In the genomic region with DNA sequence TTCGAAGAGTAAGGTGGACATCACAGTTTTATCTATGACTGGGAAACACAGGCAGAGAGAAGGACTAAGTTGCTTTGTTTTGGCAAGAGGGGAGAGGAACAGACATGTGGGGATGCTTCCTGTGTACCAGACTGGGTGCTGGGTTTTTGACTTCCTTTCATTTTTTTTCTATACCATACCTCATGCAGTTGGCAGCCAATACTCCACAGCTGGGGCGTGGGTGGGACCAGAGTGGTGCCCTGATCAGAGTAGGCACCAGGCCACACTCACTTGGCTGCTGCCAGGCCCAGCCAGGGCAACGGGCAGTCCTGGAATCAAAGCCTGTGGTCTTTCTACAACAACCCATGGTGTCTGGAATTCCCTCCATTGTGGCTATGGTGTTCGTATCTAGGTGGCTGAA, we compare ENCODE assay signal across 11 cellular contexts. TPM values are rescaled to one million over a fixed set of nuclear protein-coding genes. Genes with fewer than 3 reads are reported as not detected.
DNase-seq lines count a peak whose midpoint lies in the region; ATAC-seq and TF ChIP-seq lines count a peak whose summit lies in the region.
"Had no signal": no experiment of that assay in that cellular context is flagged by ENCODE, and none has a peak within 500 bp of the region (broad histone marks: within the 10 kb centered on the region; RNA-seq: fewer than 3 reads in every experiment).

No MANE protein-coding gene starts in this region.

- no peak for TF ChIP-seq POLR2A in upper lobe of left lung (IDR thresholded peaks at IDR 0.05)

- H3K36me3 ChIP-seq in colonic mucosa (no peaks in the 10 kb centered on the region), upper lobe of left lung (no peaks in the 10 kb centered on the region)

- no peaks in the 10 kb centered on the region for H3K27me3 ChIP-seq in colonic mucosa
- no peaks in the 10 kb centered on the region for H3K27me3 ChIP-seq in upper lobe of left lung

- H3K36me3 Mint-ChIP-seq in activated naive CD8-positive, alpha-beta T cell: peaks cover 2% of the 10 kb centered on the region
- H3K36me3 Mint-ChIP-seq in activated naive CD8-positive, alpha-beta T cell treated with anti-CD3 and anti-CD28 coated beads for 36 hours: peaks cover 6% of the 10 kb centered on the region
- H3K36me3 Mint-ChIP-seq in activated T-helper 1 cell treated with anti-CD3 and anti-CD28 coated beads, Interleukin-12 subunit alpha, Interleukin-12 subunit beta, Interleukin-2, Interleukin-4 antibody, amounts not matched to agents 30 ng/mL and 10 ng/mL and 1 ng/mL, durations not matched to agents 14 hours and 24 hours and 36 hours (ENCODE audit: low read depth): no peaks in the 10 kb centered on the region

- WGBS in upper lobe of left lung, 2 donors: 85 to 86% methylated on average over 4 of the region's 4 CpGs

- H3K27ac ChIP-seq in colonic mucosa (peak overlapping the region; percentile 69), upper lobe of left lung (peak overlapping the region; percentile 75 to 83 (median 80))

- H3K4me1 Mint-ChIP-seq in activated naive CD8-positive, alpha-beta T cell (ENCODE audit: low read depth): peaks cover 46% of the 10 kb centered on the region
- H3K4me1 Mint-ChIP-seq in activated naive CD8-positive, alpha-beta T cell treated with anti-CD3 and anti-CD28 coated beads for 36 hours: peaks cover 33% of the 10 kb centered on the region
- H3K4me1 Mint-ChIP-seq in activated T-helper 1 cell treated with anti-CD3 and anti-CD28 coated beads, Interleukin-12 subunit alpha, Interleukin-12 subunit beta, Interleukin-2, Interleukin-4 antibody, amounts not matched to agents 30 ng/mL and 10 ng/mL and 1 ng/mL, durations not matched to agents 14 hours and 24 hours and 36 hours (ENCODE audit: low read depth): peaks cover 6% of the 10 kb centered on the region

- no peak for DNase-seq in activated naive CD8-positive, alpha-beta T cell treated with anti-CD3 and anti-CD28 coated beads for 36 hours
- no peak for DNase-seq in colonic mucosa
- DNase-seq in mesenteric fat pad (ENCODE audit: low spot score): peak; percentile 84
- no peak for DNase-seq in upper lobe of left lung
- no peak for DNase-seq in NCI-H345 treated with DMSO at 0.1 percent for 48 hours (lab: John Stamatoyannopoulos, UW; ENCODE audit: unreplicated experiment)
- no peak for DNase-seq in activated T-helper 1 cell treated with anti-CD3 and anti-CD28 coated beads, Interleukin-12 subunit alpha, Interleukin-12 subunit beta, Interleukin-2, Interleukin-4 antibody, amounts not matched to agents 30 ng/mL and 10 ng/mL and 1 ng/mL, durations not matched to agents 14 hours and 24 hours and 36 hours (ENCODE audit: low spot score)
- DNase-seq: activated CD8-positive, alpha-beta memory T cell treated with anti-CD3 and anti-CD28 coated beads, Interleukin-2, amount 50 U/mL, for 48 hours; naive B cell had no signal

- intact Hi-C loops in colonic mucosa (cut with DNase I): no loop called here
- intact Hi-C loops in activated T-helper 1 cell treated with anti-CD3 and anti-CD28 coated beads, Interleukin-12 subunit alpha, Interleukin-12 subunit beta, Interleukin-2, Interleukin-4 antibody, amounts not matched to agents 30 ng/mL and 10 ng/mL and 1 ng/mL, durations not matched to agents 14 hours and 24 hours and 36 hours (cut with micrococcal nuclease): no loop called here

- no peak for ATAC-seq in upper lobe of left lung (ENCODE audit: low FRiP score in 2 of 2)
- ATAC-seq in HG03135 (IDR thresholded peaks at IDR 0.05; ENCODE audit: unreplicated experiment): no peak
- ATAC-seq: HCT116 had no signal

- no peaks in the 10 kb centered on the region for H3K9me3 ChIP-seq in colonic mucosa
- no peaks in the 10 kb centered on the region for H3K9me3 ChIP-seq in upper lobe of left lung

- no peaks in the 10 kb centered on the region for H3K27me3 Mint-ChIP-seq in activated naive CD8-positive, alpha-beta T cell
- no peaks in the 10 kb centered on the region for H3K27me3 Mint-ChIP-seq in activated naive CD8-positive, alpha-beta T cell treated with anti-CD3 and anti-CD28 coated beads for 36 hours
- peaks cover 24% of the 10 kb centered on the region for H3K27me3 Mint-ChIP-seq in activated T-helper 1 cell treated with anti-CD3 and anti-CD28 coated beads, Interleukin-12 subunit alpha, Interleukin-12 subunit beta, Interleukin-2, Interleukin-4 antibody, amounts not matched to agents 30 ng/mL and 10 ng/mL and 1 ng/mL, durations not matched to agents 14 hours and 24 hours and 36 hours (ENCODE audit: insufficient read depth)
- H3K27me3 Mint-ChIP-seq: naive B cell had no signal

- H3K4me3 ChIP-seq in colonic mucosa (no peak overlapping the region), upper lobe of left lung (no peak overlapping the region)

- H3K4me1 ChIP-seq in colonic mucosa: no peaks in the 10 kb centered on the region
- peaks cover 43 to 66% (median 58%) of the 10 kb centered on the region in 4 donors for H3K4me1 ChIP-seq in upper lobe of left lung

- TF ChIP-seq CTCF in colonic mucosa (IDR thresholded peaks at IDR 0.05) (no peak), upper lobe of left lung (IDR thresholded peaks at IDR 0.05) (no peak)

- H3K9me3 Mint-ChIP-seq in activated naive CD8-positive, alpha-beta T cell (ENCODE audit: low read depth): no peaks in the 10 kb centered on the region
- peaks cover 9% of the 10 kb centered on the region for H3K9me3 Mint-ChIP-seq in activated naive CD8-positive, alpha-beta T cell treated with anti-CD3 and anti-CD28 coated beads for 36 hours
- H3K9me3 Mint-ChIP-seq in activated T-helper 1 cell treated with anti-CD3 and anti-CD28 coated beads, Interleukin-12 subunit alpha, Interleukin-12 subunit beta, Interleukin-2, Interleukin-4 antibody, amounts not matched to agents 30 ng/mL and 10 ng/mL and 1 ng/mL, durations not matched to agents 14 hours and 24 hours and 36 hours: peaks cover 3% of the 10 kb centered on the region

- TF ChIP-seq EP300 in upper lobe of left lung (IDR thresholded peaks at IDR 0.05): no peak

- no peak overlapping the region for H3K4me3 Mint-ChIP-seq in activated naive CD8-positive, alpha-beta T cell
- H3K4me3 Mint-ChIP-seq in activated naive CD8-positive, alpha-beta T cell treated with anti-CD3 and anti-CD28 coated beads for 36 hours: no peak overlapping the region
- no peak overlapping the region for H3K4me3 Mint-ChIP-seq in activated T-helper 1 cell treated with anti-CD3 and anti-CD28 coated beads, Interleukin-12 subunit alpha, Interleukin-12 subunit beta, Interleukin-2, Interleukin-4 antibody, amounts not matched to agents 30 ng/mL and 10 ng/mL and 1 ng/mL, durations not matched to agents 14 hours and 24 hours and 36 hours

- no peak overlapping the region for H3K9ac ChIP-seq in colonic mucosa (ENCODE audit: low read depth in 2 of 2, low read length in 2 of 2)

- peak overlapping the region; percentile 46 for H3K27ac Mint-ChIP-seq in activated naive CD8-positive, alpha-beta T cell
- no peak overlapping the region for H3K27ac Mint-ChIP-seq in activated naive CD8-positive, alpha-beta T cell treated with anti-CD3 and anti-CD28 coated beads for 36 hours
- H3K27ac Mint-ChIP-seq in activated T-helper 1 cell treated with anti-CD3 and anti-CD28 coated beads, Interleukin-12 subunit alpha, Interleukin-12 subunit beta, Interleukin-2, Interleukin-4 antibody, amounts not matched to agents 30 ng/mL and 10 ng/mL and 1 ng/mL, durations not matched to agents 14 hours and 24 hours and 36 hours: no peak overlapping the region

RNA-seq across cellular contexts. Expression of a gene that starts 45.2 kb away (rescaled TPM):
- 1 to 10 TPM; 2.2 to 2.5 TPM for total RNA-seq in activated naive CD8-positive, alpha-beta T cell treated with anti-CD3 and anti-CD28 coated beads for 36 hours
- 1 to 10 TPM; 1.3 to 2.5 TPM for total RNA-seq in colonic mucosa
- total RNA-seq in mesenteric fat pad: 20.4 TPM
- 10 to 100 TPM in 1 of 6 donors, 1 to 10 TPM in 5; 4.1 to 21.0 (median 8.0) TPM for total RNA-seq in upper lobe of left lung
- total RNA-seq in activated T-helper 1 cell treated with anti-CD3 and anti-CD28 coated beads, Interleukin-12 subunit alpha, Interleukin-12 subunit beta, Interleukin-2, Interleukin-4 antibody, amounts not matched to agents 30 ng/mL and 10 ng/mL and 1 ng/mL, durations not matched to agents 14 hours and 24 hours and 36 hours: 0.39 and 0.54 TPM in 2 replicates
